Comparison of ENCODE assay signal across 9 cellular contexts in genomic region chr15:74954515-74954914, GRCh38. TPM values are rescaled to one million over a fixed set of nuclear protein-coding genes. Genes with fewer than 3 reads are reported as not detected.
DNase-seq lines count a peak whose midpoint lies in the region; ATAC-seq, FAIRE-seq and TF ChIP-seq lines count a peak whose summit lies in the region.
"Had no signal": no experiment of that assay in that cellular context is flagged by ENCODE, and none has a peak within 500 bp of the region (broad histone marks: within the 10 kb centered on the region; RNA-seq: fewer than 3 reads in every experiment).

No MANE protein-coding gene starts in this region.

- H3K9me3 ChIP-seq in heart left ventricle (no peaks in the 10 kb centered on the region), iPS-18c (ENCODE audit: control insufficient read depth, insufficient read depth, low read length) (peaks cover 5% of the 10 kb centered on the region), upper lobe of right lung (no peaks in the 10 kb centered on the region), T-helper 17 cell (ENCODE audit: control insufficient read depth, low read length, poor library complexity, severe bottlenecking) (no peaks in the 10 kb centered on the region)

- no peak for TF ChIP-seq POLR2A in heart left ventricle (IDR thresholded peaks at IDR 0.05)

- no peaks in the 10 kb centered on the region for H3K36me3 ChIP-seq in heart left ventricle
- H3K36me3 ChIP-seq in upper lobe of right lung = no peaks in the 10 kb centered on the region

- ATAC-seq in heart left ventricle (peak in 3 of 4 donors; percentile 9 to 18 (median 10)), Right ventricle myocardium inferior (no peak), upper lobe of right lung (no peak), T-helper 17 cell (no peak), HG03521 (IDR thresholded peaks at IDR 0.05; ENCODE audit: unreplicated experiment) (no peak)
- no peak for ATAC-seq in activated T-helper 17 cell treated with anti-CD3 and anti-CD28 coated beads, Interleukin-2, amount 50 U/mL, for 72 hours (replicated peaks)

- H3K4me1 Mint-ChIP-seq in activated T-helper 17 cell treated with anti-CD3 and anti-CD28 coated beads, Interleukin-2, amount 50 U/mL, for 72 hours = no peaks in the 10 kb centered on the region
- H3K4me1 Mint-ChIP-seq in T-helper 17 cell = peaks cover 16% of the 10 kb centered on the region

- H3K4me3 ChIP-seq in heart left ventricle (peak overlapping the region in 9 of 12 donors; percentile 55 to 73 (median 62)), iPS-18c (ENCODE audit: insufficient read depth, low read depth, low read length) (peak overlapping the region; percentile 74), upper lobe of right lung (peak overlapping the region; percentile 81)

- intact Hi-C loops in heart left ventricle (cut with DNase I) (loop anchor here in 8 of 10 donors (5.0 to 10.0 kb wide), 6 partner anchors 112 to 322 kb away; partner anchors contain the start of genes C15orf39 (in 3 of the 8) and ULK3 (in 1 of the 8)), Right ventricle myocardium inferior (cut with DNase I) (loop anchor here (5.0 kb wide), 1 partner anchor 317 kb away; no protein-coding TSS in a partner anchor), upper lobe of right lung (cut with DNase I) (no loop called here)

- H3K27me3 Mint-ChIP-seq in activated T-helper 17 cell treated with anti-CD3 and anti-CD28 coated beads, Interleukin-2, amount 50 U/mL, for 72 hours = peaks cover 13% of the 10 kb centered on the region
- peaks cover 23% of the 10 kb centered on the region for H3K27me3 Mint-ChIP-seq in T-helper 17 cell

- no peaks in the 10 kb centered on the region for H3K9me3 Mint-ChIP-seq in activated T-helper 17 cell treated with anti-CD3 and anti-CD28 coated beads, Interleukin-2, amount 50 U/mL, for 72 hours

- peak in 2 of 5 donors; percentile 59 to 69 for DNase-seq in heart left ventricle
- DNase-seq in Right ventricle myocardium inferior (ENCODE audit: missing footprints) = no peak
- no peak for DNase-seq in upper lobe of right lung
- no peak for DNase-seq in T-helper 17 cell
- DNase-seq in RCC 7860 (ENCODE audit: low spot score) = no peak
- DNase-seq: activated CD4-positive, alpha-beta T cell treated with anti-CD3 and anti-CD28 coated beads for 4 hours had no signal

- H3K27ac Mint-ChIP-seq in activated T-helper 17 cell treated with anti-CD3 and anti-CD28 coated beads, Interleukin-2, amount 50 U/mL, for 72 hours = no peak overlapping the region
- no peak overlapping the region for H3K27ac Mint-ChIP-seq in T-helper 17 cell

- H3K4me1 ChIP-seq in heart left ventricle (peaks cover 0 to 56% (median 38%) of the 10 kb centered on the region in 12 donors), upper lobe of right lung (peaks cover 49% of the 10 kb centered on the region)

- peak overlapping the region; percentile 48 for H3K4me3 Mint-ChIP-seq in activated T-helper 17 cell treated with anti-CD3 and anti-CD28 coated beads, Interleukin-2, amount 50 U/mL, for 72 hours
- H3K4me3 Mint-ChIP-seq in T-helper 17 cell = no peak overlapping the region

- H3K27ac ChIP-seq in heart left ventricle = peak overlapping the region in 5 of 12 donors; percentile 6 to 82 (median 39)
- H3K27ac ChIP-seq in upper lobe of right lung = peak overlapping the region; percentile 88

- TF ChIP-seq CTCF in heart left ventricle (IDR thresholded peaks at IDR 0.05) (no peak), upper lobe of right lung (IDR thresholded peaks at IDR 0.05) (no peak)

- H3K36me3 Mint-ChIP-seq in activated T-helper 17 cell treated with anti-CD3 and anti-CD28 coated beads, Interleukin-2, amount 50 U/mL, for 72 hours (ENCODE audit: low read depth) = no peaks in the 10 kb centered on the region
- peaks cover 2% of the 10 kb centered on the region for H3K36me3 Mint-ChIP-seq in T-helper 17 cell (ENCODE audit: low read depth)

- no peak for FAIRE-seq in RCC 7860 (lab: Jason Lieb, UNC)

- H3K27me3 ChIP-seq in heart left ventricle = peaks cover 0 to 24% (median 8%) of the 10 kb centered on the region in 9 donors
- no peaks in the 10 kb centered on the region for H3K27me3 ChIP-seq in upper lobe of right lung

RNA-seq across cellular contexts. Expression of gene RPP25, which starts 2.1 kb away (rescaled TPM):
- 1 to 10 TPM; 1.1 to 5.8 (median 2.1) TPM for total RNA-seq in heart left ventricle
- 1 to 10 TPM; 1.6 to 4.0 TPM for polyA plus RNA-seq in heart left ventricle
- 2.7 TPM for total RNA-seq in Right ventricle myocardium inferior
- total RNA-seq in activated T-helper 17 cell treated with anti-CD3 and anti-CD28 coated beads, Interleukin-2, amount 50 U/mL, for 72 hours = 1 to 10 TPM; 2.4 to 9.6 TPM
- total RNA-seq in upper lobe of right lung = 20.2 TPM
- total RNA-seq in T-helper 17 cell = 1 to 10 TPM in 1 of 2 donors, under 1 TPM in 1; 0.99 to 1.3 TPM

RNA-seq across cellular contexts. Expression of gene COX5A, which starts 16.6 kb away (rescaled TPM):
- total RNA-seq in heart left ventricle = 1,000 to 10,000 TPM in 5 of 9 donors, 100 to 1,000 TPM in 4; 754 to 1,537 (median 1,120) TPM
- polyA plus RNA-seq in heart left ventricle = 1,000 to 10,000 TPM; 1,480 to 2,918 TPM
- 1,490 TPM for total RNA-seq in Right ventricle myocardium inferior
- total RNA-seq in activated T-helper 17 cell treated with anti-CD3 and anti-CD28 coated beads, Interleukin-2, amount 50 U/mL, for 72 hours = 100 to 1,000 TPM; 242 to 337 TPM
- 138 TPM for total RNA-seq in upper lobe of right lung
- total RNA-seq in T-helper 17 cell = 10 to 100 TPM; 56.1 to 72.9 TPM

RNA-seq across cellular contexts. Expression of gene SCAMP5, which starts 40.8 kb away (rescaled TPM):
- total RNA-seq in heart left ventricle (1 to 10 TPM; 1.7 to 7.1 (median 4.2) TPM), Right ventricle myocardium inferior (1.9 TPM), upper lobe of right lung (2.6 TPM), T-helper 17 cell (1 to 10 TPM; 3.9 to 4.3 TPM)
- 1 to 10 TPM in 1 of 2 donors, under 1 TPM in 1; 0.91 to 7.4 TPM for polyA plus RNA-seq in heart left ventricle
- total RNA-seq in activated T-helper 17 cell treated with anti-CD3 and anti-CD28 coated beads, Interleukin-2, amount 50 U/mL, for 72 hours = 1 to 10 TPM; 5.1 to 5.3 TPM

RNA-seq across cellular contexts. Expression of gene FAM219B, which starts 47.9 kb away (rescaled TPM):
- 100 to 1,000 TPM in 3 of 9 donors, 10 to 100 TPM in 6; 37.0 to 110 (median 88.8) TPM for total RNA-seq in heart left ventricle
- polyA plus RNA-seq in heart left ventricle = 10 to 100 TPM; 31.3 to 39.0 TPM
- 110 TPM for total RNA-seq in Right ventricle myocardium inferior
- 10 to 100 TPM; 65.6 to 98.3 TPM for total RNA-seq in activated T-helper 17 cell treated with anti-CD3 and anti-CD28 coated beads, Interleukin-2, amount 50 U/mL, for 72 hours
- total RNA-seq in upper lobe of right lung = 75.4 TPM
- total RNA-seq in T-helper 17 cell = 10 to 100 TPM; 47.8 to 65.7 TPM

Comparison
In these comparisons a context has a peak if more than half of its experiments do, and no peak if none do; other contexts are left out.
1. ATAC-seq: peak in heart left ventricle (3 of 4); none in Right ventricle myocardium inferior (single experiment), activated T-helper 17 cell treated with anti-CD3 and anti-CD28 coated beads, Interleukin-2, amount 50 U/mL, for 72 hours (single experiment), upper lobe of right lung (single experiment), T-helper 17 cell (single experiment) and HG03521 (single experiment).
2. Peak in every context shown above with its lines, with median percentiles within 50 percentile points of each other: H3K4me3 ChIP-seq.